8 cellular contexts compared by ENCODE assay signal in genomic region chr7:39952791-39953190, GRCh38. TPM values are rescaled to one million over a fixed set of nuclear protein-coding genes. Genes with fewer than 3 reads are reported as not detected.
DNase-seq lines count a peak whose midpoint lies in the region; ATAC-seq, FAIRE-seq and TF ChIP-seq lines count a peak whose summit lies in the region.

No MANE protein-coding gene starts in this region.

- CTCF ChIA-PET in A549 (lab: Yijun Ruan, JAX) (interaction anchor here (1.7 kb wide), 1 partner anchor 100 kb away, joined by 14 read pairs; no protein-coding TSS in a partner anchor), K562 (lab: Yijun Ruan, JAX; ENCODE audit: low intra/inter-chr PET ratio) (no interaction called here)

- no peak for DNase-seq in A549 (ENCODE audit: low read depth in 1 of 2, low spot score in 1 of 2)
- no peak for DNase-seq in HFFc6
- no peak for DNase-seq in K562 (ENCODE audit: extremely low read depth in 1 of 4, low spot score in 3 of 4)
- no peak for DNase-seq in medulla oblongata (ENCODE audit: extremely low spot score)
- DNase-seq in NCI-H2107 treated with DMSO at 0.1 percent for 48 hours (lab: John Stamatoyannopoulos, UW; ENCODE audit: unreplicated experiment) = no peak
- no peak for DNase-seq in effector CD8-positive, alpha-beta T cell (lab: John Stamatoyannopoulos, UW)
- no peak for DNase-seq in NCI-H69 (lab: John Stamatoyannopoulos, UW)

- H4K20me1 ChIP-seq in K562 (replicated peaks; ENCODE audit: control insufficient read depth, insufficient read depth, low read length) = peaks cover 22% of the 10 kb centered on the region; the same call in 1 of the 2 replicates

- H3K36me3 ChIP-seq in K562 (ENCODE audit: control insufficient read depth, insufficient read depth, low read length) = peaks cover 21% of the 10 kb centered on the region; the same call in 2 of the 3 replicates
- peaks cover 9% of the 10 kb centered on the region for H3K36me3 ChIP-seq in mesodermal cell (ENCODE audit: control insufficient read depth, insufficient read depth, low read length)

- intact Hi-C loops in K562 (cut with micrococcal nuclease) = loop anchor here (5.0 kb wide), 1 partner anchor 180 kb away; the partner anchor contains the start of gene MPLKIP

- no peak for TF ChIP-seq POLR2A in A549 (IDR thresholded peaks at IDR 0.05; ENCODE audit: low read length)
- no peak for TF ChIP-seq POLR2A in K562 (conservative IDR thresholded peaks at IDR 0.05)

- POLR2A ChIA-PET in A549 (lab: Yijun Ruan, JAX) (no interaction called here), K562 (lab: Yijun Ruan, JAX) (no interaction called here)

- no TSS peak for BruUV-seq in K562 (replicated peaks; lab: Mats Ljungman, UMichigan)

- peaks cover 22% of the 10 kb centered on the region for H3K36me3 Mint-ChIP-seq in HFFc6 (ENCODE audit: low read depth)

- peaks cover 65% of the 10 kb centered on the region for H3K4me1 Mint-ChIP-seq in HFFc6 (ENCODE audit: low read depth)

- H3K4me3 Mint-ChIP-seq in HFFc6 = peak overlapping the region; percentile 99

- H3K9ac ChIP-seq in K562 (ENCODE audit: insufficient read depth in 1 of 2, low read depth in 2 of 2, low read length in 2 of 2) = peak overlapping the region in 1 of 2 experiments; percentile 95; a peak in 2 of 4 replicates

- peak overlapping the region; percentile 97 for H3K27ac Mint-ChIP-seq in HFFc6

- 18% methylated on average over 3 of the region's 3 CpGs for WGBS in A549 (ENCODE audit: missing lambda C conversion rate)
- 2% methylated on average over 3 of the region's 3 CpGs for WGBS in K562 (ENCODE audit: insufficient coverage, low coverage, missing lambda C conversion rate)
- 0% methylated on average over 1 of the region's 3 CpGs; no CpG with 5 or more reads in 1 of the 2 experiments for WGBS in mesodermal cell (ENCODE audit: insufficient coverage in 2 of 2), 2 experiments

- H3K9me3 ChIP-seq in A549 (no peaks in the 10 kb centered on the region), K562 (replicated peaks; ENCODE audit: control insufficient read depth, insufficient read depth, low read depth, low read length) (no peaks in the 10 kb centered on the region), mesodermal cell (ENCODE audit: control insufficient read depth, low read length) (no peaks in the 10 kb centered on the region)

- no peaks in the 10 kb centered on the region for H3K9me3 Mint-ChIP-seq in HFFc6

- H3K4me2 ChIP-seq in A549 (peak overlapping the region; percentile 82), K562 (ENCODE audit: insufficient read depth, low read length) (peak overlapping the region; percentile 66)

- peaks cover 1% of the 10 kb centered on the region; the same call in 1 of the 2 replicates for H3K27me3 Mint-ChIP-seq in HFFc6 (ENCODE audit: insufficient read depth)

- FAIRE-seq in A549 (lab: Jason Lieb, UNC) (no peak), K562 (lab: Jason Lieb, UNC) (no peak)

- no peaks in the 10 kb centered on the region for H3K9me1 ChIP-seq in K562 (ENCODE audit: control insufficient read depth, insufficient read depth, low read length)

- H3K27me3 ChIP-seq in K562 (ENCODE audit: control insufficient read depth in 2 of 2, insufficient read depth in 2 of 2, low read length in 2 of 2) = no peaks in the 10 kb centered on the region

- H3K27ac ChIP-seq in A549 = peak overlapping the region in 1 of 2 experiments; percentile 99; a peak in 1 of 6 replicates
- H3K27ac ChIP-seq in K562 (ENCODE audit: extremely low read depth, low read depth, low read length) = no peak overlapping the region; the same call in 2 of the 3 replicates
- no peak overlapping the region for H3K27ac ChIP-seq in mesodermal cell (ENCODE audit: low read depth, low read length, severe bottlenecking)

- TF ChIP-seq CTCF in A549 (IDR thresholded peaks at IDR 0.05) (no peak), HFFc6 (IDR thresholded peaks at IDR 0.05) (no peak), K562 (IDR thresholded peaks at IDR 0.05 in 2 of 3, conservative IDR thresholded peaks at IDR 0.05 in 1 of 3; ENCODE audit: insufficient read depth in 2 of 3, low read depth in 1 of 3, low read length in 3 of 3) (no peak)

- H3K4me1 ChIP-seq in A549 (peaks cover 29% of the 10 kb centered on the region), K562 (replicated peaks in 1 of 2; ENCODE audit: control insufficient read depth in 2 of 2, insufficient read depth in 2 of 2, low read length in 2 of 2) (peaks cover 13 to 28% of the 10 kb centered on the region in 2 experiments), mesodermal cell (ENCODE audit: control insufficient read depth, insufficient read depth, low read length, poor library complexity, severe bottlenecking) (peaks cover 4% of the 10 kb centered on the region)

- TF ChIP-seq RAD21 in A549 (conservative IDR thresholded peaks at IDR 0.05 in 1 of 2, IDR thresholded peaks at IDR 0.05 in 1 of 2) (no peak), K562 (CRISPR knock-in tag; conservative IDR thresholded peaks at IDR 0.05 in 1 of 2, IDR thresholded peaks at IDR 0.05 in 1 of 2) (no peak)

- ATAC-seq in A549 = no peak
- ATAC-seq in K562 = no peak

- TF ChIP-seq EP300 in A549 (IDR thresholded peaks at IDR 0.05) = no peak
- no peak for TF ChIP-seq EP300 in K562 (IDR thresholded peaks at IDR 0.05; ENCODE audit: low read length)

- in situ Hi-C loops in K562 (cut with MboI) = no loop called here

- no peak overlapping the region for H2AFZ ChIP-seq in K562 (ENCODE audit: low read depth, low read length)

- H3K4me3 ChIP-seq in A549 (peak overlapping the region; percentile 84), K562 (peak overlapping the region; percentile 72), mesodermal cell (ENCODE audit: extremely low read depth, insufficient read depth, low read length, poor library complexity, severe bottlenecking) (peak overlapping the region; percentile 90)

- peaks cover 87% of the 10 kb centered on the region for H3K79me2 ChIP-seq in K562 (ENCODE audit: control insufficient read depth, insufficient read depth, low read length)

TF ChIP-seq in A549, 52 proteins besides CTCF, POLR2A, EP300 and RAD21 (continues in another document):
- TF ChIP-seq, protein P1, sequence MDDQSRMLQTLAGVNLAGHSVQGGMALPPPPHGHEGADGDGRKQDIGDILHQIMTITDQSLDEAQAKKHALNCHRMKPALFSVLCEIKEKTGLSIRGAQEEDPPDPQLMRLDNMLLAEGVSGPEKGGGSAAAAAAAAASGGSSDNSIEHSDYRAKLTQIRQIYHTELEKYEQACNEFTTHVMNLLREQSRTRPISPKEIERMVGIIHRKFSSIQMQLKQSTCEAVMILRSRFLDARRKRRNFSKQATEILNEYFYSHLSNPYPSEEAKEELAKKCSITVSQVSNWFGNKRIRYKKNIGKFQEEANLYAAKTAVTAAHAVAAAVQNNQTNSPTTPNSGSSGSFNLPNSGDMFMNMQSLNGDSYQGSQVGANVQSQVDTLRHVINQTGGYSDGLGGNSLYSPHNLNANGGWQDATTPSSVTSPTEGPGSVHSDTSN (IDR thresholded peaks at IDR 0.05) = no peak
- no peak for TF ChIP-seq FOSB (CRISPR knock-in tag; IDR thresholded peaks at IDR 0.05)
- no peak for TF ChIP-seq ZFP36 (IDR thresholded peaks at IDR 0.05; ENCODE audit: borderline replicate concordance, partially characterized antibody)

TF ChIP-seq in K562, 482 proteins besides CTCF, POLR2A, EP300 and RAD21 (continues in another document):
- TF ChIP-seq ZNF740 (CRISPR knock-in tag; IDR thresholded peaks at IDR 0.05) (no peak), ZNF740 (tag; IDR thresholded peaks at IDR 0.05) (no peak), ETV6 (IDR thresholded peaks at IDR 0.05; ENCODE audit: borderline replicate concordance in 1 of 2, low read depth in 2 of 2, low read length in 1 of 2) (no peak), ETV6 (CRISPR knock-in tag; IDR thresholded peaks at IDR 0.05; ENCODE audit: borderline replicate concordance) (no peak), ZNF695 (CRISPR knock-in tag; IDR thresholded peaks at IDR 0.05) (no peak), SIN3A (IDR thresholded peaks at IDR 0.05; ENCODE audit: borderline replicate concordance in 2 of 2, control insufficient read depth in 1 of 2, low read depth in 2 of 2, low read length in 2 of 2) (no peak), SP1 (CRISPR knock-in tag; IDR thresholded peaks at IDR 0.05) (no peak)

RNA-seq across cellular contexts. Expression of gene CDK13, which starts 2.7 kb away (rescaled TPM):
- polyA plus RNA-seq in A549 (2011; rRNA removed) (39.6 and 46.5 TPM in 2 replicates), A549 (2017; fragmentation: RNase III; extraction: RNeasy Plus Mini Kit Qiagen cat#74134 plus additional on column Dnase treatment) (17.7 to 18.2 TPM (median 17.9 TPM) in 3 replicates), K562 (2011; rRNA removed) (32.8 and 35.3 TPM in 2 replicates), K562 (2014; fragmentation: Illumina TruSeq; extraction: Trizol) (31.7 and 37.3 TPM in 2 replicates), K562 (2014; fragmentation: Nextera tagmentation; extraction: Ambion mirVana) (10 to 100 TPM in 1 of 2 experiments, 1 to 10 TPM in 1; 9.8 to 12.4 TPM), K562 (2014; rRNA removed) (16.7 and 16.9 TPM in 2 replicates)
- polyA plus RNA-seq in A549 (2012; cell fraction: cytosol; rRNA removed) = 9.4 and 11.0 TPM in 2 replicates
- 16.7 and 16.9 TPM in 2 replicates for polyA plus RNA-seq in A549 (2012; cell fraction: nucleus; rRNA removed)
- polyA minus RNA-seq in A549 (2011; rRNA and poly(A)+ RNA removed) = 47.5 and 61.1 TPM in 2 replicates
- total RNA-seq in HFFc6 (2021; fragmentation: NEBNext Ultra II Directional; extraction: Animal tissue kit (Norgen Biotek cat#: 25700)) = 10 to 100 TPM; 28.8 to 31.7 (median 30.2) TPM
- total RNA-seq in K562 (2011; cell fraction: chromatin; rRNA removed; ENCODE audit: low replicate concordance) = 92.4 and 231 TPM in 2 replicates
- total RNA-seq in K562 (2011; cell fraction: nucleolus; rRNA removed) = 50.2 and 69.1 TPM in 2 replicates
- total RNA-seq in K562 (2011; cell fraction: nucleoplasm; rRNA removed) = 89.7 and 128 TPM in 2 replicates
- total RNA-seq in K562 (2014; rRNA removed) (26.3 and 29.3 TPM in 2 replicates), K562 (2014; rRNA removed; fragmentation: Illumina TruSeq; extraction: Trizol) (38.1 and 45.7 TPM in 2 replicates), K562 (2015; rRNA removed; fragmentation: Illumina TruSeq; extraction: Trizol) (43.2 and 46.1 TPM in 2 replicates), K562 (2021) (30.4 and 32.4 TPM in 2 replicates)
- polyA plus RNA-seq in K562 (2011; cell fraction: cytosol; rRNA removed) = 14.1 and 20.3 TPM in 2 replicates
- 41.4 and 45.1 TPM in 2 replicates for polyA plus RNA-seq in K562 (2011; cell fraction: nucleus; rRNA removed)
- polyA plus RNA-seq in K562 (2012) = 18.0 and 21.4 TPM in 2 replicates
- 82.6 and 111 TPM in 2 replicates for polyA minus RNA-seq in K562 (2011; rRNA and poly(A)+ RNA removed)
- 20.7 and 21.2 TPM in 2 replicates for polyA minus RNA-seq in K562 (2011; cell fraction: cytosol; rRNA and poly(A)+ RNA removed)
- 48.7 and 71.8 TPM in 2 replicates for polyA minus RNA-seq in K562 (2011; cell fraction: nucleus; rRNA and poly(A)+ RNA removed)
- polyA plus RNA-seq in mesodermal cell (2013, experiment 1 of 2) = 32.5 TPM
- 35.1 TPM for polyA plus RNA-seq in mesodermal cell (2013, experiment 2 of 2)
